In genomic region chr1:231001892-231002291, GRCh38 we compare ENCODE assay signal across 29 cellular contexts.
"Had no signal": no experiment of that assay in that cellular context is flagged by ENCODE, and none has a peak within 500 bp of the region (broad histone marks: within the 10 kb centered on the region; RNA-seq: fewer than 3 reads in every experiment).

No MANE protein-coding gene starts in this region.

- FAIRE-seq: islet of Langerhans, kidney had no signal

- H3K4me3 ChIP-seq: left lung, lung, mucosa of descending colon, ovary, right atrium auricular region, skin epidermis, stomach, testis, thyroid gland, transverse colon, upper lobe of left lung, vagina had no signal

- H3K4me1 Mint-ChIP-seq: immature natural killer cell; memory B cell; naive thymus-derived CD4-positive, alpha-beta T cell; stimulated activated naive B cell treated with anti-CD40 and anti-IgM and Interleukin-4, amounts not matched to agents 10 μg/mL and 1 μg/mL and 100 μg/mL, for 72 hours had no signal

- H3K27me3 ChIP-seq: left lung, ovary, right atrium auricular region, stomach, testis, thyroid gland, transverse colon, upper lobe of left lung, vagina had no signal

- H3K27ac ChIP-seq: left lung, ovary, right atrium auricular region, skin epidermis, stomach, testis, thyroid gland, transverse colon, upper lobe of left lung, vagina had no signal

- H3K4me3 Mint-ChIP-seq: immature natural killer cell; memory B cell; naive thymus-derived CD4-positive, alpha-beta T cell; natural killer cell treated with Interleukin-12 subunit alpha and Interleukin-12 subunit beta and Interleukin-15 and Interleukin-18, amount 100 ng/mL, for 72 hours; stimulated activated naive B cell treated with anti-CD40 and anti-IgM and Interleukin-4, amounts not matched to agents 10 μg/mL and 1 μg/mL and 100 μg/mL, for 72 hours had no signal

- H3K9me3 ChIP-seq: ovary, testis, thyroid gland had no signal

- H3K4me1 ChIP-seq: left lung, right atrium auricular region, stomach, testis, thyroid gland, transverse colon, upper lobe of left lung, vagina had no signal

- DNase-seq: hypothalamus; immature natural killer cell; kidney; left colon; left lung; midbrain; mucosa of descending colon; naive thymus-derived CD4-positive, alpha-beta T cell; ovary; stimulated activated CD4-positive, alpha-beta T cell treated with anti-CD3 and anti-CD28 coated beads, Interleukin-12 subunit alpha, Interleukin-12 subunit beta, amount 100 ng/mL, for 4 hours; stimulated activated CD4-positive, alpha-beta T cell treated with anti-CD3 and anti-CD28 coated beads, Interleukin-15, amount 100 ng/mL, for 24 hours; stimulated activated CD4-positive, alpha-beta T cell treated with anti-CD3 and anti-CD28 coated beads, Interleukin-2, amount 100 ng/mL, for 24 hours; stimulated activated CD4-positive, alpha-beta T cell treated with anti-CD3 and anti-CD28 coated beads, Interleukin-4, amount 100 ng/mL, for 1 hour; stimulated activated naive B cell treated with anti-CD40 and anti-IgM and Interleukin-4, amounts not matched to agents 10 μg/mL and 1 μg/mL and 100 μg/mL, for 72 hours; stimulated activated naive CD8-positive, alpha-beta T cell treated with anti-CD3 and anti-CD28 coated beads, Interleukin-15, Interleukin-2, amounts not matched to agents 100 U/mL and 50 U/mL, for 24 hours; stomach; testis; thyroid gland; transverse colon; upper lobe of left lung had no signal

- ATAC-seq: left colon; left lung; mucosa of descending colon; naive thymus-derived CD4-positive, alpha-beta T cell; natural killer cell treated with Interleukin-12 subunit alpha and Interleukin-12 subunit beta and Interleukin-15 and Interleukin-18, amount 100 ng/mL, for 72 hours; sciatic nerve; stimulated activated naive B cell treated with anti-CD40 and anti-IgM and Interleukin-4, amounts not matched to agents 10 μg/mL and 1 μg/mL and 100 μg/mL, for 72 hours; stimulated activated naive CD8-positive, alpha-beta T cell treated with anti-CD3 and anti-CD28 coated beads, Interleukin-15, Interleukin-2, amounts not matched to agents 100 U/mL and 50 U/mL, for 24 hours had no signal

- H3K27ac Mint-ChIP-seq: immature natural killer cell; memory B cell; naive thymus-derived CD4-positive, alpha-beta T cell; natural killer cell treated with Interleukin-12 subunit alpha and Interleukin-12 subunit beta and Interleukin-15 and Interleukin-18, amount 100 ng/mL, for 72 hours; progenitor cell of endocrine pancreas; stimulated activated naive B cell treated with anti-CD40 and anti-IgM and Interleukin-4, amounts not matched to agents 10 μg/mL and 1 μg/mL and 100 μg/mL, for 72 hours had no signal

- H3K27me3 Mint-ChIP-seq: memory B cell; progenitor cell of endocrine pancreas; stimulated activated naive B cell treated with anti-CD40 and anti-IgM and Interleukin-4, amounts not matched to agents 10 μg/mL and 1 μg/mL and 100 μg/mL, for 72 hours had no signal
